ENCODE assay signal across 12 cellular contexts in genomic region chr11:95714853-95715776, GRCh38.
DNase-seq lines count a peak whose midpoint lies in the region; ATAC-seq and TF ChIP-seq lines count a peak whose summit lies in the region.
"Had no signal": no experiment of that assay in that cellular context is flagged by ENCODE, and none has a peak within 500 bp of the region (broad histone marks: within the 10 kb centered on the region; RNA-seq: fewer than 3 reads in every experiment).

No MANE protein-coding gene starts in this region.

- no peaks in the 10 kb centered on the region for H3K9me3 ChIP-seq in neuronal stem cell (replicated peaks in 1 of 2; ENCODE audit: control insufficient read depth in 2 of 2, insufficient read depth in 1 of 2, low read depth in 1 of 2, low read length in 2 of 2)
- no peaks in the 10 kb centered on the region for H3K9me3 ChIP-seq in sigmoid colon
- H3K9me3 ChIP-seq: esophagus squamous epithelium had no signal

- no peak overlapping the region for H3K4ac ChIP-seq in neuronal stem cell (ENCODE audit: low read length)

- no peaks in the 10 kb centered on the region for H3K36me3 Mint-ChIP-seq in activated T-helper 1 cell treated with anti-CD3 and anti-CD28 coated beads, Interleukin-12 subunit alpha, Interleukin-12 subunit beta, Interleukin-2, Interleukin-4 antibody, amounts not matched to agents 30 ng/mL and 10 ng/mL and 1 ng/mL, durations not matched to agents 14 hours and 24 hours and 36 hours (ENCODE audit: low read depth)

- ATAC-seq in GM18870 (IDR thresholded peaks at IDR 0.05; ENCODE audit: unreplicated experiment): peak; percentile 21
- peak; percentile 23 for ATAC-seq in HG02981 (IDR thresholded peaks at IDR 0.05; ENCODE audit: unreplicated experiment)

- intact Hi-C loops in activated T-helper 1 cell treated with anti-CD3 and anti-CD28 coated beads, Interleukin-12 subunit alpha, Interleukin-12 subunit beta, Interleukin-2, Interleukin-4 antibody, amounts not matched to agents 30 ng/mL and 10 ng/mL and 1 ng/mL, durations not matched to agents 14 hours and 24 hours and 36 hours (cut with micrococcal nuclease): loop anchor here (1.0 to 10.0 kb wide), 10 partner anchors 15 to 740 kb away; partner anchors contain the start of genes CWC15, ENDOD1, FAM76B and KDM4D
- intact Hi-C loops in sigmoid colon (cut with DNase I): no loop called here

- H3K4me2 ChIP-seq in neuronal stem cell (ENCODE audit: insufficient read depth, low read length, poor library complexity, severe bottlenecking): no peak overlapping the region

- no peak overlapping the region for H3K4me3 ChIP-seq in neuronal stem cell (ENCODE audit: low read length in 2 of 2)
- no peak overlapping the region for H3K4me3 ChIP-seq in sigmoid colon
- H3K4me3 ChIP-seq: esophagus squamous epithelium had no signal

- H3K27me3 ChIP-seq in neuronal stem cell (ENCODE audit: control insufficient read depth in 3 of 3, insufficient read depth in 3 of 3, low read depth in 1 of 3, low read length in 3 of 3) (no peaks in the 10 kb centered on the region), sigmoid colon (no peaks in the 10 kb centered on the region)
- H3K27me3 ChIP-seq: esophagus squamous epithelium had no signal

- TF ChIP-seq EP300 in sigmoid colon (IDR thresholded peaks at IDR 0.05): no peak

- H3K9ac ChIP-seq in neuronal stem cell (ENCODE audit: low read depth, low read length, poor library complexity): no peak overlapping the region

- no peak overlapping the region for H3K18ac ChIP-seq in neuronal stem cell (ENCODE audit: low read length)

- H3K79me1 ChIP-seq in neuronal stem cell (ENCODE audit: low read depth, low read length): no peaks in the 10 kb centered on the region

- no peak overlapping the region for H3K14ac ChIP-seq in neuronal stem cell (ENCODE audit: low read length)

- peak overlapping the region; percentile 54 for H3K4me3 Mint-ChIP-seq in activated T-helper 1 cell treated with anti-CD3 and anti-CD28 coated beads, Interleukin-12 subunit alpha, Interleukin-12 subunit beta, Interleukin-2, Interleukin-4 antibody, amounts not matched to agents 30 ng/mL and 10 ng/mL and 1 ng/mL, durations not matched to agents 14 hours and 24 hours and 36 hours
- H3K4me3 Mint-ChIP-seq: activated CD4-positive, alpha-beta T cell treated with anti-CD3 and anti-CD28 coated beads, Interleukin-2, amount 10 ng/mL, durations not matched to agents 7 days and 5 days; activated naive CD4-positive, alpha-beta T cell treated with anti-CD3 and anti-CD28 coated beads for 36 hours had no signal

- peak overlapping the region; percentile 82 for H3K27ac Mint-ChIP-seq in activated T-helper 1 cell treated with anti-CD3 and anti-CD28 coated beads, Interleukin-12 subunit alpha, Interleukin-12 subunit beta, Interleukin-2, Interleukin-4 antibody, amounts not matched to agents 30 ng/mL and 10 ng/mL and 1 ng/mL, durations not matched to agents 14 hours and 24 hours and 36 hours
- H3K27ac Mint-ChIP-seq: activated CD4-positive, alpha-beta T cell treated with anti-CD3 and anti-CD28 coated beads, Interleukin-2, amount 10 ng/mL, durations not matched to agents 7 days and 5 days had no signal

- H2AK5ac ChIP-seq in neuronal stem cell (ENCODE audit: low read depth, low read length): no peak overlapping the region

- peaks cover 4 to 6% of the 10 kb centered on the region in 2 donors for H3K4me1 ChIP-seq in neuronal stem cell (ENCODE audit: control insufficient read depth in 2 of 2, insufficient read depth in 1 of 2, low read depth in 1 of 2, low read length in 2 of 2)
- H3K4me1 ChIP-seq in sigmoid colon: no peaks in the 10 kb centered on the region

- no peaks in the 10 kb centered on the region for H3K27me3 Mint-ChIP-seq in activated T-helper 1 cell treated with anti-CD3 and anti-CD28 coated beads, Interleukin-12 subunit alpha, Interleukin-12 subunit beta, Interleukin-2, Interleukin-4 antibody, amounts not matched to agents 30 ng/mL and 10 ng/mL and 1 ng/mL, durations not matched to agents 14 hours and 24 hours and 36 hours (ENCODE audit: insufficient read depth)
- H3K27me3 Mint-ChIP-seq: activated CD4-positive, alpha-beta T cell treated with anti-CD3 and anti-CD28 coated beads, Interleukin-2, amount 10 ng/mL, durations not matched to agents 7 days and 5 days had no signal

- H4K8ac ChIP-seq in neuronal stem cell (ENCODE audit: low read depth, low read length): no peak overlapping the region

- H3K9me3 Mint-ChIP-seq in activated T-helper 1 cell treated with anti-CD3 and anti-CD28 coated beads, Interleukin-12 subunit alpha, Interleukin-12 subunit beta, Interleukin-2, Interleukin-4 antibody, amounts not matched to agents 30 ng/mL and 10 ng/mL and 1 ng/mL, durations not matched to agents 14 hours and 24 hours and 36 hours: no peaks in the 10 kb centered on the region
- H3K9me3 Mint-ChIP-seq: activated naive CD4-positive, alpha-beta T cell treated with anti-CD3 and anti-CD28 coated beads for 36 hours had no signal

- no peak for DNase-seq in activated T-helper 1 cell treated with anti-CD3 and anti-CD28 coated beads, Interleukin-12 subunit alpha, Interleukin-12 subunit beta, Interleukin-2, Interleukin-4 antibody, amounts not matched to agents 30 ng/mL and 10 ng/mL and 1 ng/mL, durations not matched to agents 14 hours and 24 hours and 36 hours (ENCODE audit: low spot score)
- no peak for DNase-seq in neuronal stem cell (ENCODE audit: low spot score)
- no peak for DNase-seq in sigmoid colon
- DNase-seq in DMS 273 (lab: John Stamatoyannopoulos, UW; ENCODE audit: unreplicated experiment): no peak
- DNase-seq in NAMALWA (ENCODE audit: low spot score): no peak
- DNase-seq in NCI-H226: no peak
- DNase-seq: esophagus squamous epithelium, NCI-H2107 had no signal

- H3K4me1 Mint-ChIP-seq in activated T-helper 1 cell treated with anti-CD3 and anti-CD28 coated beads, Interleukin-12 subunit alpha, Interleukin-12 subunit beta, Interleukin-2, Interleukin-4 antibody, amounts not matched to agents 30 ng/mL and 10 ng/mL and 1 ng/mL, durations not matched to agents 14 hours and 24 hours and 36 hours (ENCODE audit: low read depth): peaks cover 59% of the 10 kb centered on the region

- TF ChIP-seq CTCF in sigmoid colon (IDR thresholded peaks at IDR 0.05): no peak

- TF ChIP-seq POLR2A in sigmoid colon (IDR thresholded peaks at IDR 0.05): no peak

- no peak overlapping the region for H4K91ac ChIP-seq in neuronal stem cell (ENCODE audit: low read depth, low read length, poor library complexity)

- H2BK5ac ChIP-seq in neuronal stem cell (ENCODE audit: low read length): no peak overlapping the region

- H3K36me3 ChIP-seq in neuronal stem cell (replicated peaks in 1 of 2; ENCODE audit: control insufficient read depth in 2 of 2, insufficient read depth in 2 of 2, low read length in 2 of 2) (no peaks in the 10 kb centered on the region), sigmoid colon (no peaks in the 10 kb centered on the region)
- H3K36me3 ChIP-seq: esophagus squamous epithelium had no signal

- no CpG with 5 or more reads among the region's 5 CpGs for WGBS in neuronal stem cell (ENCODE audit: extremely low coverage in 2 of 2, insufficient read length in 2 of 2, insufficient replicate concordance in 1 of 2), 2 donors
- WGBS in sigmoid colon, 2 donors: 57 to 60% methylated on average over 5 of the region's 5 CpGs

- H3K23ac ChIP-seq in neuronal stem cell (ENCODE audit: low read depth, low read length, poor library complexity): no peak overlapping the region

- H2BK120ac ChIP-seq in neuronal stem cell (ENCODE audit: low read depth, low read length): no peak overlapping the region

- peak overlapping the region; percentile 48 for H2AFZ ChIP-seq in neuronal stem cell (ENCODE audit: low read length)

- H2BK15ac ChIP-seq in neuronal stem cell (ENCODE audit: low read length): no peak overlapping the region

- H3K27ac ChIP-seq in neuronal stem cell (replicated peaks; ENCODE audit: low read length) (no peak overlapping the region), sigmoid colon (no peak overlapping the region)
- H3K27ac ChIP-seq: esophagus squamous epithelium had no signal

- H2BK12ac ChIP-seq in neuronal stem cell (ENCODE audit: low read length): no peak overlapping the region
